In genomic region chr3:170002231-170002630, GRCh38 we compare ENCODE assay signal across 25 cellular contexts. TPM values are rescaled to one million over a fixed set of nuclear protein-coding genes. Genes with fewer than 3 reads are reported as not detected.
DNase-seq lines count a peak whose midpoint lies in the region; ATAC-seq, FAIRE-seq and TF ChIP-seq lines count a peak whose summit lies in the region.
"Had no signal": no experiment of that assay in that cellular context is flagged by ENCODE, and none has a peak within 500 bp of the region (broad histone marks: within the 10 kb centered on the region; RNA-seq: fewer than 3 reads in every experiment).

No MANE protein-coding gene starts in this region.

- H3K27me3 Mint-ChIP-seq in T-helper 2 cell treated with Interferon-gamma antibody and Interleukin-4, amounts not matched to agents 5 μg/mL and 100 μg/mL, for 36 hours (ENCODE audit: low read depth) = no peaks in the 10 kb centered on the region
- H3K27me3 Mint-ChIP-seq in T-cell = no peaks in the 10 kb centered on the region
- H3K27me3 Mint-ChIP-seq: central memory CD8-positive, alpha-beta T cell; memory B cell; stimulated activated naive CD8-positive, alpha-beta T cell treated with anti-CD3 and anti-CD28 coated beads, Interleukin-15, amount 100 ng/mL, for 72 hours; type B pancreatic cell had no signal

- ATAC-seq in T-cell (replicated peaks in 1 of 4) (no peak), psoas muscle (no peak)
- ATAC-seq: activated CD4-positive, CD25-positive, alpha-beta regulatory T cell treated with anti-CD3 and anti-CD28 coated beads, Interleukin-2, amount 50 U/mL, for 24 hours; stimulated activated naive CD8-positive, alpha-beta T cell treated with anti-CD3 and anti-CD28 coated beads, Interleukin-15, amount 100 ng/mL, for 72 hours had no signal

- no peak for TF ChIP-seq POLR2A in endothelial cell of umbilical vein (IDR thresholded peaks at IDR 0.05; ENCODE audit: low read depth, low read length)

- POLR2A ChIA-PET in T-cell (lab: Charles Lee) (no interaction called here), endothelial cell of umbilical vein (lab: Charles Lee) (interaction anchor here (0.6 kb wide), 1 partner anchor 12 kb away, joined by 3 read pairs; no protein-coding TSS in a partner anchor), GM10248 (lab: Yijun Ruan, JAX) (interaction anchor here (0.6 kb wide), 1 partner anchor 10 kb away, joined by 4 read pairs; no protein-coding TSS in a partner anchor)

- H3K79me2 ChIP-seq in endothelial cell of umbilical vein (ENCODE audit: control insufficient read depth, insufficient read depth, low read length) = no peaks in the 10 kb centered on the region
- no peaks in the 10 kb centered on the region for H3K79me2 ChIP-seq in MM.1S (ENCODE audit: low read length)

- CTCF ChIA-PET in T-cell (lab: Charles Lee) = interaction anchor here in 1 of 2 donors (1.1 kb wide), 1 partner anchor 19 kb away, joined by 3 read pairs; no protein-coding TSS in a partner anchor
- CTCF ChIA-PET in endothelial cell of umbilical vein (lab: Charles Lee) = interaction anchor here (0.9 kb wide), 1 partner anchor 111 kb away, joined by 3 read pairs; no protein-coding TSS in a partner anchor
- CTCF ChIA-PET in GM10248 (lab: Yijun Ruan, JAX) = interaction anchor here (1.5 kb wide), 1 partner anchor 10 kb away, joined by 4 read pairs; no protein-coding TSS in a partner anchor

- H3K9ac ChIP-seq in endothelial cell of umbilical vein (replicated peaks; ENCODE audit: extremely low read depth, insufficient read depth, low read length) = no peak overlapping the region
- H3K9ac ChIP-seq in MM.1S (ENCODE audit: low read length) = no peak overlapping the region

- H3K4me1 Mint-ChIP-seq in T-helper 2 cell treated with Interferon-gamma antibody and Interleukin-4, amounts not matched to agents 5 μg/mL and 100 μg/mL, for 36 hours (ENCODE audit: low read depth) = peaks cover 39% of the 10 kb centered on the region
- H3K4me1 Mint-ChIP-seq in T-cell = peaks cover 39 to 49% (median 42%) of the 10 kb centered on the region in 3 donors

- dilution Hi-C loops in endothelial cell of umbilical vein (cut with MboI; ENCODE audit: extremely low pct_ligation_motif_present, low sequenced_read_pairs) = no loop called here

- peaks cover 16% of the 10 kb centered on the region for H3F3A ChIP-seq in MM.1S (ENCODE audit: insufficient read depth, low read length)

- WGBS in psoas muscle, 3 donors = 68 to 73% (median 73%) methylated on average over 10 of the region's 10 CpGs

- no peaks in the 10 kb centered on the region for H3K9me1 ChIP-seq in endothelial cell of umbilical vein (replicated peaks; ENCODE audit: control insufficient read depth, extremely low read depth, insufficient read depth, low read length)

- intact Hi-C loops in endothelial cell of umbilical vein (cut with micrococcal nuclease) = no loop called here
- intact Hi-C loops in psoas muscle (cut with DNase I) = no loop called here

- no peaks in the 10 kb centered on the region for H3K9me3 Mint-ChIP-seq in T-helper 2 cell treated with Interferon-gamma antibody and Interleukin-4, amounts not matched to agents 5 μg/mL and 100 μg/mL, for 36 hours
- peaks cover 0 to 2% (median 0%) of the 10 kb centered on the region in 3 donors for H3K9me3 Mint-ChIP-seq in T-cell
- H3K9me3 Mint-ChIP-seq: central memory CD8-positive, alpha-beta T cell; memory B cell; stimulated activated naive CD8-positive, alpha-beta T cell treated with anti-CD3 and anti-CD28 coated beads, Interleukin-15, amount 100 ng/mL, for 72 hours; type B pancreatic cell had no signal

- H3K4me1 ChIP-seq in endothelial cell of umbilical vein (ENCODE audit: control insufficient read depth, extremely low read depth, insufficient read depth, low read length) = peaks cover 24% of the 10 kb centered on the region
- no peaks in the 10 kb centered on the region for H3K4me1 ChIP-seq in psoas muscle
- peaks cover 38% of the 10 kb centered on the region for H3K4me1 ChIP-seq in MM.1S (ENCODE audit: low read length)

- peak overlapping the region; percentile 64 for H2AFZ ChIP-seq in endothelial cell of umbilical vein (ENCODE audit: low read depth, low read length)
- H2AFZ ChIP-seq in MM.1S (ENCODE audit: low read length) = no peak overlapping the region

- TF ChIP-seq CTCF in endothelial cell of umbilical vein (IDR thresholded peaks at IDR 0.05; ENCODE audit: extremely low read depth in 1 of 2, insufficient read depth in 1 of 2, low read depth in 1 of 2, low read length in 2 of 2) (no peak), psoas muscle (IDR thresholded peaks at IDR 0.05) (no peak), MM.1S (IDR thresholded peaks at IDR 0.05; ENCODE audit: low read length) (no peak), GM10248 (IDR thresholded peaks at IDR 0.05; ENCODE audit: control extremely low read depth, extremely low read depth, low read depth, missing control alignments) (no peak)

- H4K20me1 ChIP-seq in endothelial cell of umbilical vein (replicated peaks; ENCODE audit: control insufficient read depth, extremely low read depth, insufficient read depth, low read length) = no peaks in the 10 kb centered on the region
- H4K20me1 ChIP-seq in MM.1S (ENCODE audit: insufficient read depth, low read length) = no peaks in the 10 kb centered on the region

- DNase-seq in T-helper 2 cell treated with Interferon-gamma antibody and Interleukin-4, amounts not matched to agents 5 μg/mL and 100 μg/mL, for 36 hours (ENCODE audit: low spot score) = no peak
- DNase-seq in T-helper 2 cell (no peak), T-cell (no peak), endothelial cell of umbilical vein (ENCODE audit: low read depth, low spot score) (peak; percentile 20), psoas muscle (no peak), MM.1S (no peak), GM10248 (ENCODE audit: extremely low spot score) (no peak), NCI-H187 treated with DMSO at 0.1 percent for 48 hours (lab: John Stamatoyannopoulos, UW) (no peak)
- DNase-seq: activated gamma-delta T cell treated with Interleukin-2 at 50 U/mL for 16 hours; activated T-cell treated with anti-CD3 and anti-CD28 coated beads, Interleukin-2, amount 50 U/mL, for 1 hour; aorta; DMS79 treated with DMSO at 0.1 percent for 48 hours; foreskin melanocyte; islet precursor cell; NCI-H1436; NCI-H510A treated with DMSO at 0.1 percent for 48 hours; RPMI8226; stimulated activated naive CD8-positive, alpha-beta T cell treated with anti-CD3 and anti-CD28 coated beads, Interleukin-15, amount 100 ng/mL, for 72 hours had no signal

- H3K9me3 ChIP-seq in endothelial cell of umbilical vein (replicated peaks; ENCODE audit: control insufficient read depth, insufficient read depth, low read length) (no peaks in the 10 kb centered on the region), psoas muscle (no peaks in the 10 kb centered on the region), MM.1S (replicated peaks; ENCODE audit: insufficient read depth, low read length) (no peaks in the 10 kb centered on the region)

- peak; percentile 53 for FAIRE-seq in endothelial cell of umbilical vein (lab: Jason Lieb, UNC)
- FAIRE-seq: H1 had no signal

- H3K36me3 ChIP-seq in endothelial cell of umbilical vein (ENCODE audit: control insufficient read depth in 2 of 2, extremely low read depth in 1 of 2, insufficient read depth in 2 of 2, low read length in 2 of 2) = no peaks in the 10 kb centered on the region
- peaks cover 0 to 16% of the 10 kb centered on the region in 2 donors for H3K36me3 ChIP-seq in psoas muscle (ENCODE audit: insufficient read depth in 1 of 2, low read depth in 1 of 2)
- H3K36me3 ChIP-seq in MM.1S (replicated peaks; ENCODE audit: insufficient read depth, low read length) = no peaks in the 10 kb centered on the region

- H3K4me3 ChIP-seq in endothelial cell of umbilical vein (replicated peaks in 1 of 3; ENCODE audit: insufficient read depth in 1 of 3, low read depth in 1 of 3, low read length in 3 of 3) (no peak overlapping the region), psoas muscle (peak overlapping the region; percentile 32), MM.1S (ENCODE audit: low read length) (no peak overlapping the region)
- H3K4me3 ChIP-seq: SK-N-MC had no signal

- H3K4me2 ChIP-seq in endothelial cell of umbilical vein (ENCODE audit: insufficient read depth, low read length) (no peak overlapping the region), MM.1S (ENCODE audit: low read depth, low read length) (no peak overlapping the region)

- H3K27ac ChIP-seq in endothelial cell of umbilical vein (ENCODE audit: insufficient read depth, low read depth, low read length) (no peak overlapping the region), psoas muscle (no peak overlapping the region), MM.1S (ENCODE audit: low read length) (no peak overlapping the region)
- H3K27ac ChIP-seq: 22Rv1, SK-N-MC had no signal

- H3K27me3 ChIP-seq in endothelial cell of umbilical vein (ENCODE audit: control insufficient read depth in 2 of 2, insufficient read depth in 2 of 2, low read length in 2 of 2) (no peaks in the 10 kb centered on the region), psoas muscle (ENCODE audit: insufficient read depth in 3 of 3, low read length in 2 of 3) (no peaks in the 10 kb centered on the region), MM.1S (replicated peaks; ENCODE audit: insufficient read depth, low read length) (no peaks in the 10 kb centered on the region)

- H3K27ac Mint-ChIP-seq in T-helper 2 cell treated with Interferon-gamma antibody and Interleukin-4, amounts not matched to agents 5 μg/mL and 100 μg/mL, for 36 hours = no peak overlapping the region
- peak overlapping the region; percentile 84 to 85 for H3K27ac Mint-ChIP-seq in T-cell
- H3K27ac Mint-ChIP-seq: type B pancreatic cell had no signal

- H3K4me3 Mint-ChIP-seq in T-helper 2 cell treated with Interferon-gamma antibody and Interleukin-4, amounts not matched to agents 5 μg/mL and 100 μg/mL, for 36 hours = peak overlapping the region; percentile 8
- peak overlapping the region in 1 of 3 donors; percentile 41 for H3K4me3 Mint-ChIP-seq in T-cell
- H3K4me3 Mint-ChIP-seq: central memory CD8-positive, alpha-beta T cell; stimulated activated naive CD8-positive, alpha-beta T cell treated with anti-CD3 and anti-CD28 coated beads, Interleukin-15, amount 100 ng/mL, for 72 hours; type B pancreatic cell had no signal

- H3K36me3 Mint-ChIP-seq in T-helper 2 cell treated with Interferon-gamma antibody and Interleukin-4, amounts not matched to agents 5 μg/mL and 100 μg/mL, for 36 hours (ENCODE audit: low read depth) = peaks cover 16% of the 10 kb centered on the region
- H3K36me3 Mint-ChIP-seq in T-cell = peaks cover 7% of the 10 kb centered on the region
- H3K36me3 Mint-ChIP-seq: type B pancreatic cell had no signal

- H3K9me2 ChIP-seq in MM.1S (replicated peaks; ENCODE audit: insufficient read depth, low read length) = no peaks in the 10 kb centered on the region

- no TSS peak for BruUV-seq in endothelial cell of umbilical vein (replicated peaks; lab: Mats Ljungman, UMichigan)

RNA-seq across cellular contexts. Expression of gene GPR160, which starts 35.6 kb away (rescaled TPM):
- total RNA-seq in T-cell (1 to 10 TPM; 4.3 to 8.4 (median 5.9) TPM), endothelial cell of umbilical vein (1.1 and 1.3 TPM in 2 replicates), psoas muscle (1 to 10 TPM in 1 of 4 donors, under 1 TPM in 3; 0.42 to 1.1 (median 0.87) TPM)
- polyA plus RNA-seq in endothelial cell of umbilical vein (0.35 and 0.39 TPM in 2 replicates), psoas muscle (1 to 10 TPM in 1 of 3 donors, under 1 TPM in 2; 0.52 to 1.2 (median 0.64) TPM)
- polyA plus RNA-seq in endothelial cell of umbilical vein (2011; cell fraction: cytosol; rRNA removed) = 0.35 TPM in 2 replicates
- 0.11 and 0.21 TPM in 2 replicates for polyA plus RNA-seq in endothelial cell of umbilical vein (2011; cell fraction: nucleus; rRNA removed)
- polyA plus RNA-seq in endothelial cell of umbilical vein (2012) = 0.20 and 0.37 TPM in 2 replicates
- 0.41 and 1.7 TPM in 2 replicates for polyA minus RNA-seq in endothelial cell of umbilical vein
- polyA minus RNA-seq in endothelial cell of umbilical vein (2011; cell fraction: cytosol; rRNA and poly(A)+ RNA removed) = 5.9 TPM
- polyA minus RNA-seq in endothelial cell of umbilical vein (2011; cell fraction: nucleus; rRNA and poly(A)+ RNA removed) = 0.48 and 0.91 TPM in 2 replicates

RNA-seq across cellular contexts. Expression of gene SEC62, which starts 35.6 kb away (rescaled TPM):
- total RNA-seq in T-cell = 10 to 100 TPM; 95.0 to 99.9 (median 97.2) TPM
- total RNA-seq in endothelial cell of umbilical vein = 77.8 and 90.8 TPM in 2 replicates
- polyA plus RNA-seq in endothelial cell of umbilical vein = 90.7 and 101 TPM in 2 replicates
- 23.4 and 26.3 TPM in 2 replicates for polyA plus RNA-seq in endothelial cell of umbilical vein (2011; cell fraction: cytosol; rRNA removed)
- polyA plus RNA-seq in endothelial cell of umbilical vein (2011; cell fraction: nucleus; rRNA removed) = 26.4 and 30.8 TPM in 2 replicates
- polyA plus RNA-seq in endothelial cell of umbilical vein (2012) = 67.0 and 87.1 TPM in 2 replicates
- polyA minus RNA-seq in endothelial cell of umbilical vein = 198 TPM in 2 replicates
- polyA minus RNA-seq in endothelial cell of umbilical vein (2011; cell fraction: cytosol; rRNA and poly(A)+ RNA removed) = 28.0 TPM
- polyA minus RNA-seq in endothelial cell of umbilical vein (2011; cell fraction: nucleus; rRNA and poly(A)+ RNA removed) = 20.9 and 51.8 TPM in 2 replicates
- total RNA-seq in psoas muscle = 10 to 100 TPM; 61.5 to 78.2 (median 71.5) TPM
- polyA plus RNA-seq in psoas muscle = 10 to 100 TPM; 38.1 to 70.2 (median 61.7) TPM

Comparison
In these comparisons a context has a peak if more than half of its experiments do, and no peak if none do; other contexts are left out.
1. POLR2A ChIA-PET loops: an anchor here in endothelial cell of umbilical vein (0.6 kb wide) and GM10248 (0.6 kb wide); none called in T-cell.